In genomic region chr6:154510144-154510905, GRCh38 we compare ENCODE assay signal across 8 cellular contexts. TPM values are rescaled to one million over a fixed set of nuclear protein-coding genes. Genes with fewer than 3 reads are reported as not detected.
DNase-seq lines count a peak whose midpoint lies in the region; ATAC-seq and TF ChIP-seq lines count a peak whose summit lies in the region.

TSS of gene CNKSR3 (minus strand) at chr6:154510685. CDS start at chr6:154510114, 571 bp downstream.

- peak; percentile 84 for ATAC-seq in GM18502 (IDR thresholded peaks at IDR 0.05; ENCODE audit: poor library complexity, unreplicated experiment)
- peak; percentile 74 for ATAC-seq in HG02870 (IDR thresholded peaks at IDR 0.05; ENCODE audit: unreplicated experiment)
- ATAC-seq in memory B cell (ENCODE audit: low read depth), result peak; percentile 29

- H3K27me3 ChIP-seq in ACC112 (ENCODE audit: insufficient read depth, low read length), result no peaks in the 10 kb centered on the region

- peaks cover 5% of the 10 kb centered on the region for H3K27me3 Mint-ChIP-seq in endothelial cell (ENCODE audit: unreplicated experiment)
- H3K27me3 Mint-ChIP-seq in memory B cell, result peaks cover 19% of the 10 kb centered on the region

- peaks cover 39% of the 10 kb centered on the region for H3K79me2 ChIP-seq in ACC112 (ENCODE audit: control insufficient read depth, insufficient read depth, low read length, unreplicated experiment)

- H2AFZ ChIP-seq in ACC112 (ENCODE audit: low read length, unreplicated experiment), result peak within 1 kb of the TSS; percentile 83

- no peak for TF ChIP-seq CTCF in endothelial cell (IDR thresholded peaks at IDR 0.05; ENCODE audit: unreplicated experiment)

- DNase-seq in NCI-H146 treated with DMSO at 0.1 percent for 48 hours (lab: John Stamatoyannopoulos, UW; ENCODE audit: unreplicated experiment) (peak; percentile 97), UCSD-AML1 (lab: John Stamatoyannopoulos, UW; ENCODE audit: unreplicated experiment) (peak; percentile 91), endothelial cell (ENCODE audit: low spot score) (peak; percentile 89), memory B cell (ENCODE audit: low spot score in 2 of 2) (no peak)
- peak; percentile 28 for DNase-seq in stimulated activated CD8-positive, alpha-beta memory T cell treated with anti-CD3 and anti-CD28 coated beads, Interleukin-4, amount 100 ng/mL, for 24 hours (ENCODE audit: low read depth)

- H3K27ac ChIP-seq in ACC112 (ENCODE audit: low read depth, low read length), result peak within 1 kb of the TSS; percentile 79

- peak within 1 kb of the TSS; percentile 48 for H3K27ac Mint-ChIP-seq in endothelial cell (ENCODE audit: unreplicated experiment)
- no peak within 1 kb of the TSS for H3K27ac Mint-ChIP-seq in memory B cell

- peaks cover 14% of the 10 kb centered on the region for H3K4me1 ChIP-seq in ACC112 (ENCODE audit: control insufficient read depth, insufficient read depth, low read length, unreplicated experiment)

- H3K4me3 Mint-ChIP-seq in endothelial cell (ENCODE audit: unreplicated experiment) (peak within 1 kb of the TSS; percentile 90), memory B cell (peak within 1 kb of the TSS; percentile 55)

- H3K36me3 Mint-ChIP-seq in endothelial cell (ENCODE audit: low read depth, unreplicated experiment) (no peaks in the 10 kb centered on the region), memory B cell (peaks cover 2% of the 10 kb centered on the region)

- H3K4me1 Mint-ChIP-seq in endothelial cell (ENCODE audit: unreplicated experiment) (peaks cover 27% of the 10 kb centered on the region), memory B cell (peaks cover 3% of the 10 kb centered on the region)

- H3K9me3 Mint-ChIP-seq in endothelial cell (ENCODE audit: unreplicated experiment) (no peaks in the 10 kb centered on the region), memory B cell (no peaks in the 10 kb centered on the region)

- H3K36me3 ChIP-seq in ACC112 (ENCODE audit: insufficient read depth, low read length), result no peaks in the 10 kb centered on the region

- H3K4me3 ChIP-seq in ACC112 (ENCODE audit: low read depth, low read length), result peak within 1 kb of the TSS; percentile 99

RNA-seq across cellular contexts. Expression of gene CNKSR3, which starts in this region (rescaled TPM):
- total RNA-seq in endothelial cell (ENCODE audit: unreplicated experiment), result 9.7 TPM

Comparison
In these comparisons a context has a peak if more than half of its experiments do, and no peak if none do; other contexts are left out.
1. ATAC-seq: peak in every context shown above with its lines; median percentile 84 in GM18502; 74 in HG02870; 29 in memory B cell.
2. DNase-seq: peak in NCI-H146 treated with DMSO at 0.1 percent for 48 hours (single experiment), UCSD-AML1 (single experiment), endothelial cell (single experiment) and stimulated activated CD8-positive, alpha-beta memory T cell treated with anti-CD3 and anti-CD28 coated beads, Interleukin-4, amount 100 ng/mL, for 24 hours (single experiment); none in memory B cell (0 of 2).